Comparison of ENCODE assay signal across 1 cellular context in genomic region chr22:33957086-33957485, GRCh38.
TF ChIP-seq lines count a peak whose summit lies in the region.

No MANE protein-coding gene starts in this region.

TF ChIP-seq in H1, 55 proteins besides CTCF, POLR2A, EP300 and RAD21 (continued from another document):
- no peak for TF ChIP-seq JUND (IDR thresholded peaks at IDR 0.05; ENCODE audit: low read length)
- TF ChIP-seq JUN (IDR thresholded peaks at IDR 0.05; ENCODE audit: low read depth, low read length): no peak
- no peak for TF ChIP-seq CBX8 (IDR thresholded peaks at IDR 0.05; ENCODE audit: borderline replicate concordance, low read depth, low read length)
- no peak for TF ChIP-seq RFX5 (IDR thresholded peaks at IDR 0.05; ENCODE audit: borderline replicate concordance, low read depth, low read length)
- TF ChIP-seq CREB1 (IDR thresholded peaks at IDR 0.05): no peak
- TF ChIP-seq CHD1 (IDR thresholded peaks at IDR 0.05; ENCODE audit: low read depth, low read length): no peak
- TF ChIP-seq EGR1 (IDR thresholded peaks at IDR 0.05; ENCODE audit: borderline replicate concordance, low read depth, low read length): no peak
- TF ChIP-seq, protein P1, sequence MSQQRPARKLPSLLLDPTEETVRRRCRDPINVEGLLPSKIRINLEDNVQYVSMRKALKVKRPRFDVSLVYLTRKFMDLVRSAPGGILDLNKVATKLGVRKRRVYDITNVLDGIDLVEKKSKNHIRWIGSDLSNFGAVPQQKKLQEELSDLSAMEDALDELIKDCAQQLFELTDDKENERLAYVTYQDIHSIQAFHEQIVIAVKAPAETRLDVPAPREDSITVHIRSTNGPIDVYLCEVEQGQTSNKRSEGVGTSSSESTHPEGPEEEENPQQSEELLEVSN (IDR thresholded peaks at IDR 0.05): no peak
- no peak for TF ChIP-seq CBX5 (IDR thresholded peaks at IDR 0.05; ENCODE audit: low read depth, low read length)
- no peak for TF ChIP-seq ATF2 (IDR thresholded peaks at IDR 0.05; ENCODE audit: low read length)
- TF ChIP-seq SRF (IDR thresholded peaks at IDR 0.05; ENCODE audit: low read depth, low read length): no peak
TF ChIP-seq in H1: peak in this region for 0.
